10 cellular contexts compared by ENCODE assay signal in genomic region chr4:885353-885752, GRCh38. TPM values are rescaled to one million over a fixed set of nuclear protein-coding genes. Genes with fewer than 3 reads are reported as not detected.
"Had no signal": no experiment of that assay in that cellular context is flagged by ENCODE, and none has a peak within 500 bp of the region (broad histone marks: within the 10 kb centered on the region; RNA-seq: fewer than 3 reads in every experiment).

No MANE protein-coding gene starts in this region.

- H3K27ac ChIP-seq: KMS-11 had no signal

- H3K9ac ChIP-seq: KMS-11 had no signal

- H3K4me1 ChIP-seq: HAP-1 had no signal

- ATAC-seq: GM23338, HCT116 had no signal

- H3K4me2 ChIP-seq: GM23338, KMS-11 had no signal

- H2AFZ ChIP-seq: GM23338 had no signal

- H3K4me3 ChIP-seq: GM23338, HAP-1 had no signal

- FAIRE-seq: HTR-8/SVneo had no signal

- H3K9me3 ChIP-seq: HAP-1 had no signal

- DNase-seq: H7, HFFc6, Kasumi-1, KBM-7 had no signal

RNA-seq across cellular contexts. Expression of gene CPLX1, which starts 59.4 kb away (rescaled TPM):
- polyA plus RNA-seq: IgD-negative memory B cell had no signal
